9 cellular contexts compared by ENCODE assay signal in genomic region chr16:90081606-90081970, GRCh38. TPM values are rescaled to one million over a fixed set of nuclear protein-coding genes. Genes with fewer than 3 reads are reported as not detected.
DNase-seq lines count a peak whose midpoint lies in the region; ATAC-seq and TF ChIP-seq lines count a peak whose summit lies in the region.
"Had no signal": no experiment of that assay in that cellular context is flagged by ENCODE, and none has a peak within 500 bp of the region (broad histone marks: within the 10 kb centered on the region; RNA-seq: fewer than 3 reads in every experiment).

No MANE protein-coding gene starts in this region.

- no peak overlapping the region for H3K27ac Mint-ChIP-seq in activated naive CD4-positive, alpha-beta T cell treated with anti-CD3 and anti-CD28 coated beads, Interleukin-2, amount 10 ng/mL, durations not matched to agents 7 days and 5 days
- peak overlapping the region; percentile 93 for H3K27ac Mint-ChIP-seq in dendritic cell treated with granulocyte-macrophage colony-stimulating factor and Interleukin-4, amounts not matched to agents 40 ng/mL and 50 ng/mL, for 4 days

- H3K36me3 ChIP-seq in PC-3 (ENCODE audit: low read depth, low read length) (no peaks in the 10 kb centered on the region), testis (ENCODE audit: low read depth, missing control alignments) (no peaks in the 10 kb centered on the region), WERI-Rb-1 (no peaks in the 10 kb centered on the region)

- POLR2A ChIA-PET in PC-3 (lab: Charles Lee; ENCODE audit: unreplicated experiment), result no interaction called here

- H3K27ac ChIP-seq in PC-3 (ENCODE audit: low read length) (no peak overlapping the region), testis (no peak overlapping the region), WERI-Rb-1 (no peak overlapping the region)

- H3K4me3 Mint-ChIP-seq in activated naive CD4-positive, alpha-beta T cell treated with anti-CD3 and anti-CD28 coated beads, Interleukin-2, amount 10 ng/mL, durations not matched to agents 7 days and 5 days, result peak overlapping the region; percentile 83
- H3K4me3 Mint-ChIP-seq in dendritic cell treated with granulocyte-macrophage colony-stimulating factor and Interleukin-4, amounts not matched to agents 40 ng/mL and 50 ng/mL, for 4 days, result no peak overlapping the region

- H3K36me3 Mint-ChIP-seq in activated naive CD4-positive, alpha-beta T cell treated with anti-CD3 and anti-CD28 coated beads, Interleukin-2, amount 10 ng/mL, durations not matched to agents 7 days and 5 days, result no peaks in the 10 kb centered on the region
- H3K36me3 Mint-ChIP-seq in dendritic cell treated with granulocyte-macrophage colony-stimulating factor and Interleukin-4, amounts not matched to agents 40 ng/mL and 50 ng/mL, for 4 days (ENCODE audit: low read depth), result no peaks in the 10 kb centered on the region

- peak overlapping the region; percentile 59; the same call in 1 of the 2 replicates for H3K4me3 ChIP-seq in PC-3 (ENCODE audit: low read length)
- peak overlapping the region; percentile 43 to 52 for H3K4me3 ChIP-seq in testis
- no peak overlapping the region for H3K4me3 ChIP-seq in WERI-Rb-1 (ENCODE audit: low read depth, low read length)

- no peaks in the 10 kb centered on the region for H4K20me1 ChIP-seq in PC-3 (ENCODE audit: low read length)

- CTCF ChIA-PET in activated naive CD4-positive, alpha-beta T cell treated with anti-CD3 and anti-CD28 coated beads, Interleukin-2, amount 10 ng/mL, durations not matched to agents 7 days and 5 days (lab: Charles Lee), result interaction anchor here (1.0 to 1.2 kb wide), 4 partner anchors 8 to 382 kb away, joined by 3 to 4 read pairs (median 4); no protein-coding TSS in a partner anchor
- CTCF ChIA-PET in PC-3 (lab: Charles Lee), result interaction anchor here (0.6 kb wide), 1 partner anchor 62 kb away, joined by 4 read pairs; no protein-coding TSS in a partner anchor

- no peaks in the 10 kb centered on the region for H3K9me3 Mint-ChIP-seq in activated naive CD4-positive, alpha-beta T cell treated with anti-CD3 and anti-CD28 coated beads, Interleukin-2, amount 10 ng/mL, durations not matched to agents 7 days and 5 days
- no peaks in the 10 kb centered on the region for H3K9me3 Mint-ChIP-seq in dendritic cell treated with granulocyte-macrophage colony-stimulating factor and Interleukin-4, amounts not matched to agents 40 ng/mL and 50 ng/mL, for 4 days

- DNase-seq in activated naive CD4-positive, alpha-beta T cell treated with anti-CD3 and anti-CD28 coated beads, Interleukin-2, amount 10 ng/mL, durations not matched to agents 7 days and 5 days, result no peak
- no peak for DNase-seq in activated naive CD4-positive, alpha-beta T cell (lab: John Stamatoyannopoulos, UW)
- DNase-seq in PC-3 (no peak), testis (peak; percentile 42), WERI-Rb-1 (no peak), NAMALWA (ENCODE audit: low spot score) (no peak)

- no peaks in the 10 kb centered on the region for H3K79me2 ChIP-seq in PC-3 (ENCODE audit: low read length)

- H3K4me2 ChIP-seq in PC-3 (ENCODE audit: low read length), result peak overlapping the region; percentile 77

- H3K9ac ChIP-seq in PC-3 (ENCODE audit: low read length), result no peak overlapping the region

- H3K4me1 ChIP-seq in PC-3 (ENCODE audit: insufficient read depth, low read length) (0 out of 2 replicates have a peak, but pooled peaks cover 3% of the 10 kb centered on the region), testis (peaks cover 3% of the 10 kb centered on the region)

- no peaks in the 10 kb centered on the region for H3K9me2 ChIP-seq in PC-3 (replicated peaks; ENCODE audit: low read length)

- TF ChIP-seq CTCF in PC-3 (conservative IDR thresholded peaks at IDR 0.05; ENCODE audit: low read depth, low read length), result no peak
- no peak for TF ChIP-seq CTCF in testis (IDR thresholded peaks at IDR 0.05)
- no peak for TF ChIP-seq CTCF in WERI-Rb-1 (IDR thresholded peaks at IDR 0.05; ENCODE audit: low read depth, low read length)

- TF ChIP-seq POLR2A in testis (IDR thresholded peaks at IDR 0.05), result no peak

- intact Hi-C loops in PC-3 (cut with micrococcal nuclease), result no loop called here
- intact Hi-C loops in dendritic cell treated with granulocyte-macrophage colony-stimulating factor and Interleukin-4, amounts not matched to agents 40 ng/mL and 50 ng/mL, for 4 days (cut with micrococcal nuclease), result no loop called here
- intact Hi-C loops in testis (cut with DNase I; ENCODE audit: low total_unique reads), result no loop called here

- WGBS in testis, 2 donors, result 12 to 15% methylated on average over 7 of the region's 7 CpGs

- peaks cover 34% of the 10 kb centered on the region for H3K4me1 Mint-ChIP-seq in activated naive CD4-positive, alpha-beta T cell treated with anti-CD3 and anti-CD28 coated beads, Interleukin-2, amount 10 ng/mL, durations not matched to agents 7 days and 5 days
- peaks cover 49% of the 10 kb centered on the region for H3K4me1 Mint-ChIP-seq in dendritic cell treated with granulocyte-macrophage colony-stimulating factor and Interleukin-4, amounts not matched to agents 40 ng/mL and 50 ng/mL, for 4 days (ENCODE audit: low read depth)

- H3K27me3 ChIP-seq in PC-3 (ENCODE audit: low read length) (no peaks in the 10 kb centered on the region), testis (no peaks in the 10 kb centered on the region), WERI-Rb-1 (ENCODE audit: insufficient read depth, low read depth, severe bottlenecking) (no peaks in the 10 kb centered on the region)

- ATAC-seq in PC-3 (no peak; the same call in 1 of the 2 replicates), GM19023 (IDR thresholded peaks at IDR 0.05; ENCODE audit: unreplicated experiment) (no peak)

- peaks cover 64% of the 10 kb centered on the region for H3K27me3 Mint-ChIP-seq in activated naive CD4-positive, alpha-beta T cell treated with anti-CD3 and anti-CD28 coated beads, Interleukin-2, amount 10 ng/mL, durations not matched to agents 7 days and 5 days
- no peaks in the 10 kb centered on the region for H3K27me3 Mint-ChIP-seq in dendritic cell treated with granulocyte-macrophage colony-stimulating factor and Interleukin-4, amounts not matched to agents 40 ng/mL and 50 ng/mL, for 4 days

- BruUV-seq in PC-3 (replicated peaks; lab: Mats Ljungman, UMichigan), result no TSS peak

- no peaks in the 10 kb centered on the region for H3F3A ChIP-seq in PC-3 (ENCODE audit: low read length, unreplicated experiment)

- H3K9me3 ChIP-seq in PC-3 (ENCODE audit: low read length) (no peaks in the 10 kb centered on the region), testis (no peaks in the 10 kb centered on the region), WERI-Rb-1 (ENCODE audit: severe bottlenecking) (no peaks in the 10 kb centered on the region)

- peak overlapping the region; percentile 37; the same call in 1 of the 2 replicates for H2AFZ ChIP-seq in PC-3 (ENCODE audit: low read length)

RNA-seq across cellular contexts. Expression of gene PRDM7, which starts 4.5 kb away (rescaled TPM):
- total RNA-seq in PC-3 (2014; rRNA removed), result not detected in 2 replicates
- 10 to 100 TPM in 1 of 2 donors, 1 to 10 TPM in 1; 1.8 to 10.2 TPM for total RNA-seq in testis
- polyA plus RNA-seq in testis (ENCODE audit: insufficient read depth, low read depth, low replicate concordance), result 4.2 TPM
- total RNA-seq: NCI-H460 had no signal
